26 cellular contexts compared by ENCODE assay signal in genomic region chr1:11886986-11887665, GRCh38. TPM values are rescaled to one million over a fixed set of nuclear protein-coding genes. Genes with fewer than 3 reads are reported as not detected.
DNase-seq lines count a peak whose midpoint lies in the region; ATAC-seq, FAIRE-seq and TF ChIP-seq lines count a peak whose summit lies in the region.
"Had no signal": no experiment of that assay in that cellular context is flagged by ENCODE, and none has a peak within 500 bp of the region (broad histone marks: within the 10 kb centered on the region; RNA-seq: fewer than 3 reads in every experiment).

No MANE protein-coding gene starts in this region.

- no peak overlapping the region for H3K27ac ChIP-seq in GM23248
- peak overlapping the region; percentile 39 for H3K27ac ChIP-seq in parathyroid adenoma
- no peak overlapping the region for H3K27ac ChIP-seq in adrenal gland

- TF ChIP-seq POLR2A in adrenal gland (IDR thresholded peaks at IDR 0.05): no peak

- no peaks in the 10 kb centered on the region for H4K20me1 ChIP-seq in GM23248 (ENCODE audit: insufficient read depth)

- intact Hi-C loops in left cardiac atrium (cut with DNase I) (loop anchor here in 1 of 2 donors (2.0 kb wide), 1 partner anchor 38 kb away; no protein-coding TSS in a partner anchor), adrenal gland (cut with DNase I) (no loop called here)

- no peak for FAIRE-seq in D721Med (lab: Jason Lieb, UNC)
- FAIRE-seq: GM12878, GM19239 had no signal

- H3K27me3 ChIP-seq in GM23248 (replicated peaks; ENCODE audit: insufficient read depth): peaks cover 18% of the 10 kb centered on the region; the same call in 1 of the 2 replicates
- H3K27me3 ChIP-seq in parathyroid adenoma (ENCODE audit: control insufficient read depth, insufficient read depth, low read length): no peaks in the 10 kb centered on the region
- H3K27me3 ChIP-seq in adrenal gland: no peaks in the 10 kb centered on the region
- H3K27me3 ChIP-seq: BE2C had no signal

- H3K4me3 ChIP-seq in GM23248 (no peak overlapping the region), fibroblast of the aortic adventitia (ENCODE audit: low read depth, low read length) (no peak overlapping the region), parathyroid adenoma (ENCODE audit: low read depth, low read length) (no peak overlapping the region), adrenal gland (no peak overlapping the region)
- H3K4me3 ChIP-seq: GM12878, GM23338 had no signal

- TF ChIP-seq CTCF in fibroblast of the aortic adventitia (IDR thresholded peaks at IDR 0.05; ENCODE audit: insufficient read depth, low read length) (no peak), parathyroid adenoma (IDR thresholded peaks at IDR 0.05) (no peak), adrenal gland (IDR thresholded peaks at IDR 0.05) (no peak), D721Med (IDR thresholded peaks at IDR 0.05; ENCODE audit: insufficient read depth, missing control alignments) (no peak)

- H2AFZ ChIP-seq in GM23248: no peak overlapping the region
- no peak overlapping the region for H2AFZ ChIP-seq in parathyroid adenoma
- H2AFZ ChIP-seq: GM23338 had no signal

- H3K79me2 ChIP-seq in GM23248 (ENCODE audit: insufficient read depth): no peaks in the 10 kb centered on the region
- H3K79me2 ChIP-seq in parathyroid adenoma: no peaks in the 10 kb centered on the region

- 32 to 35% methylated on average over 19 of the region's 19 CpGs for WGBS in GM23248 (ENCODE audit: low coverage in 1 of 2, low lambda C conversion rate in 2 of 2, missing lambda C conversion rate in 2 of 2), 2 experiments
- WGBS in adrenal gland, 4 donors: 76 to 93% (median 82%) methylated on average over 11 to 19 of the region's 19 CpGs

- in situ Hi-C loops in GM23248 (cut with MboI): no loop called here

- H3K9ac ChIP-seq in GM23248: no peak overlapping the region
- H3K9ac ChIP-seq in parathyroid adenoma: no peak overlapping the region

- ATAC-seq in left cardiac atrium (peak; percentile 79 to 85), SK-N-SH treated with all-trans-retinoic acid at 6 μM for 48 hours (no peak)
- ATAC-seq: GM12878, HCT116, PC-3 had no signal

- H3K9me2 ChIP-seq in GM23248 (ENCODE audit: insufficient read depth): no peaks in the 10 kb centered on the region

- H3K4me2 ChIP-seq in GM23248 (ENCODE audit: unreplicated experiment) (no peak overlapping the region), parathyroid adenoma (ENCODE audit: low read length) (no peak overlapping the region)
- H3K4me2 ChIP-seq: GM23338 had no signal

- DNase-seq in GM23248 (peak; percentile 20), fibroblast of the aortic adventitia (ENCODE audit: low read depth) (peak; percentile 59), left cardiac atrium (peak; percentile 85), NCI-H187 (lab: John Stamatoyannopoulos, UW) (no peak), adrenal gland (no peak), D721Med (ENCODE audit: insufficient read length, low spot score) (no peak)
- DNase-seq: 8988T; BE2C; Caco-2; CD4-positive, CD25-positive, alpha-beta regulatory T cell; GF-D8; MM.1S; NCI-H1092; NCI-H2081 treated with DMSO at 0.1 percent for 48 hours; NCI-H226; NCI-H524; PC-3; RPMI8226 had no signal

- no peaks in the 10 kb centered on the region for H3F3A ChIP-seq in GM23248 (ENCODE audit: insufficient read depth)

- H3K4me1 ChIP-seq in GM23248 (ENCODE audit: insufficient read depth) (no peaks in the 10 kb centered on the region), parathyroid adenoma (no peaks in the 10 kb centered on the region), adrenal gland (replicated peaks in 1 of 2) (peaks cover 4 to 7% of the 10 kb centered on the region in 2 donors)

- no peaks in the 10 kb centered on the region for H3K36me3 ChIP-seq in GM23248 (ENCODE audit: low read depth)
- H3K36me3 ChIP-seq in parathyroid adenoma (ENCODE audit: control insufficient read depth, insufficient read depth, low read length): no peaks in the 10 kb centered on the region
- no peaks in the 10 kb centered on the region for H3K36me3 ChIP-seq in adrenal gland (replicated peaks in 1 of 2)
- H3K36me3 ChIP-seq: BE2C had no signal

- H3K9me3 ChIP-seq in GM23248 (ENCODE audit: low read depth): no peaks in the 10 kb centered on the region
- H3K9me3 ChIP-seq in parathyroid adenoma (ENCODE audit: control insufficient read depth, low read length): no peaks in the 10 kb centered on the region
- no peaks in the 10 kb centered on the region for H3K9me3 ChIP-seq in adrenal gland (replicated peaks in 1 of 3)
- H3K9me3 ChIP-seq: BE2C, Caco-2 had no signal

TF ChIP-seq in SK-N-SH treated with all-trans-retinoic acid at 6 μM for 48 hours, 23 proteins besides CTCF, POLR2A, EP300 and RAD21:
- TF ChIP-seq OSR1 (CRISPR knock-in tag; IDR thresholded peaks at IDR 0.05) (no peak), ZFP30 (CRISPR knock-in tag; IDR thresholded peaks at IDR 0.05) (no peak), CSRNP3 (CRISPR knock-in tag; IDR thresholded peaks at IDR 0.05) (no peak), BACH2 (CRISPR knock-in tag; IDR thresholded peaks at IDR 0.05; ENCODE audit: borderline replicate concordance) (no peak), ZNF565 (CRISPR knock-in tag; conservative IDR thresholded peaks at IDR 0.05; ENCODE audit: low read depth) (no peak)
TF ChIP-seq in SK-N-SH treated with all-trans-retinoic acid at 6 μM for 48 hours: peak in this region for 0.

RNA-seq across cellular contexts. Expression of gene NPPB, which starts 28.4 kb away (rescaled TPM):
- not detected in 2 replicates for total RNA-seq in GM23248 (2014; rRNA removed; shearing (Covaris generic))
- polyA plus RNA-seq in GM23248 (2016; fragmentation: Nextera tagmentation; extraction: Ambion mirVana) (not detected in 2 replicates), adrenal gland (1 to 10 TPM in 1 of 3 donors, not detected in 2; 1.1 TPM)
- total RNA-seq in fibroblast of the aortic adventitia (ENCODE audit: low replicate concordance) (not detected in 2 replicates), left cardiac atrium (1,000 to 10,000 TPM in 1 of 2 donors, 100 to 1,000 TPM in 1; 368 to 4,414 TPM), adrenal gland (not detected)
- total RNA-seq: CD4-positive, CD25-positive, alpha-beta regulatory T cell; GM12878; GM23338; LHCN-M2; PC-3 had no signal
- polyA plus RNA-seq: AG04450; CD4-positive, CD25-positive, alpha-beta regulatory T cell; GM12878 had no signal

RNA-seq across cellular contexts. Expression of gene KIAA2013, which starts 39.1 kb away (rescaled TPM):
- 100 and 116 TPM in 2 replicates for total RNA-seq in GM23248 (2014; rRNA removed; shearing (Covaris generic))
- 10.5 and 10.7 TPM in 2 replicates for polyA plus RNA-seq in GM23248 (2016; fragmentation: Nextera tagmentation; extraction: Ambion mirVana)
- total RNA-seq in fibroblast of the aortic adventitia (ENCODE audit: low replicate concordance): 37.8 and 86.9 TPM in 2 replicates
- total RNA-seq in left cardiac atrium: 10 to 100 TPM; 31.2 to 36.2 TPM
- total RNA-seq in adrenal gland: 100 to 1,000 TPM in 2 of 8 donors, 10 to 100 TPM in 6; 37.3 to 119 (median 70.5) TPM
- polyA plus RNA-seq in adrenal gland: 10 to 100 TPM; 15.2 to 25.8 (median 15.5) TPM

RNA-seq across cellular contexts. Expression of gene NPPA, which starts 39.5 kb away (rescaled TPM):
- not detected in 2 replicates for total RNA-seq in GM23248 (2014; rRNA removed; shearing (Covaris generic))
- not detected in 2 replicates for polyA plus RNA-seq in GM23248 (2016; fragmentation: Nextera tagmentation; extraction: Ambion mirVana)
- total RNA-seq in fibroblast of the aortic adventitia (ENCODE audit: low replicate concordance): not detected in 2 replicates
- total RNA-seq in left cardiac atrium: over 10,000 TPM; 22,081 to 58,150 TPM
- total RNA-seq in adrenal gland: not detected
- polyA plus RNA-seq in adrenal gland: 1 to 10 TPM in 1 of 3 donors, under 1 TPM in 1, not detected in 1; 0.17 to 2.7 TPM
- total RNA-seq: Caco-2; CD4-positive, CD25-positive, alpha-beta regulatory T cell; GM12878; GM23338; LHCN-M2; PC-3 had no signal
- polyA plus RNA-seq: AG04450; CD4-positive, CD25-positive, alpha-beta regulatory T cell had no signal

RNA-seq across cellular contexts. Expression of gene PLOD1, which starts 47.4 kb away (rescaled TPM):
- 633 and 640 TPM in 2 replicates for total RNA-seq in GM23248 (2014; rRNA removed; shearing (Covaris generic))
- polyA plus RNA-seq in GM23248 (2016; fragmentation: Nextera tagmentation; extraction: Ambion mirVana): 443 and 482 TPM in 2 replicates
- total RNA-seq in fibroblast of the aortic adventitia (ENCODE audit: low replicate concordance): 116 and 123 TPM in 2 replicates
- 10 to 100 TPM; 70.3 to 83.7 TPM for total RNA-seq in left cardiac atrium
- total RNA-seq in adrenal gland: 100 to 1,000 TPM in 4 of 8 donors, 10 to 100 TPM in 4; 62.4 to 133 (median 94.6) TPM
- 10 to 100 TPM; 37.1 to 52.8 (median 49.1) TPM for polyA plus RNA-seq in adrenal gland

Comparison
In these comparisons a context has a peak if more than half of its experiments do, and no peak if none do; other contexts are left out.
1. DNase-seq: peak in GM23248 (single experiment), fibroblast of the aortic adventitia (single experiment) and left cardiac atrium (single experiment); none in NCI-H187 (0 of 2), adrenal gland (0 of 7) and D721Med (single experiment).
2. RNA of gene NPPB, which starts 28.4 kb away (total RNA-seq): 368 to 4,414 TPM in left cardiac atrium; not detected in GM23248, not detected in fibroblast of the aortic adventitia and not detected in adrenal gland; every median in the first group is over 100 times any median in the second.
3. RNA of gene NPPA, which starts 39.5 kb away (total RNA-seq): 22,081 to 58,150 TPM in left cardiac atrium; not detected in GM23248, not detected in fibroblast of the aortic adventitia and not detected in adrenal gland; every median in the first group is over 1,000 times any median in the second.